1 cellular context compared by ENCODE assay signal in genomic region chr1:17746920-17747319, GRCh38.
TF ChIP-seq lines count a peak whose summit lies in the region.

No MANE protein-coding gene starts in this region.

TF ChIP-seq in WTC11, 78 proteins besides CTCF, POLR2A, EP300 and RAD21 (continued from another document):
- no peak for TF ChIP-seq ATF6 (CRISPR knock-in tag; IDR thresholded peaks at IDR 0.05)
- no peak for TF ChIP-seq ZNF425 (CRISPR knock-in tag; conservative IDR thresholded peaks at IDR 0.05)
- no peak for TF ChIP-seq STAT6 (CRISPR knock-in tag; conservative IDR thresholded peaks at IDR 0.05; ENCODE audit: low read depth)
- no peak for TF ChIP-seq ZBTB43 (CRISPR knock-in tag; IDR thresholded peaks at IDR 0.05)
